26 cellular contexts compared by ENCODE assay signal in genomic region chr5:13470256-13470655, GRCh38.
"Had no signal": no experiment of that assay in that cellular context is flagged by ENCODE, and none has a peak within 500 bp of the region (broad histone marks: within the 10 kb centered on the region; RNA-seq: fewer than 3 reads in every experiment).

No MANE protein-coding gene starts in this region.

- H3K36me3 ChIP-seq: neural progenitor cell, ovary, right lobe of liver, sigmoid colon, stomach, thoracic aorta, thyroid gland, tibial nerve, upper lobe of left lung, vagina had no signal

- H3K4me3 ChIP-seq: neural progenitor cell, ovary, psoas muscle, right lobe of liver, sigmoid colon, stomach, thoracic aorta, thyroid gland, tibial nerve, upper lobe of left lung, vagina had no signal

- H3K9ac ChIP-seq: neural progenitor cell, parathyroid adenoma had no signal

- H3K9me3 ChIP-seq: ovary, psoas muscle, right lobe of liver, sigmoid colon, stomach, thoracic aorta, thyroid gland, tibial nerve, upper lobe of left lung, vagina had no signal

- H2AFZ ChIP-seq: neural progenitor cell, parathyroid adenoma had no signal

- DNase-seq: nephron progenitor cell; occipital lobe; ovary; posterior cingulate gyrus; psoas muscle; right cardiac atrium; right lobe of liver; sigmoid colon; small intestine; stimulated activated CD4-positive, alpha-beta T cell treated with anti-CD3 and anti-CD28 coated beads, Interleukin-15, amount 100 ng/mL, for 24 hours; stimulated activated CD4-positive, alpha-beta T cell treated with anti-CD3 and anti-CD28 coated beads, Interleukin-2, amount 100 ng/mL, for 24 hours; stimulated activated CD4-positive, alpha-beta T cell treated with anti-CD3 and anti-CD28 coated beads, Interleukin-2, amount 100 ng/mL, for 48 hours; stimulated activated CD4-positive, alpha-beta T cell treated with anti-CD3 and anti-CD28 coated beads, Interleukin-4, amount 100 ng/mL, for 24 hours; stimulated activated naive B cell treated with anti-CD40 and anti-IgM and Interleukin-4, amounts not matched to agents 10 μg/mL and 1 μg/mL and 100 μg/mL, for 72 hours; stimulated activated naive CD4-positive, alpha-beta T cell treated with Interleukin-2 at 50 U/mL for 16 hours; stomach; thyroid gland; trophoblast cell; upper lobe of left lung had no signal

- ATAC-seq: natural killer cell treated with Interleukin-12 subunit alpha and Interleukin-12 subunit beta and Interleukin-15 and Interleukin-18, amount 100 ng/mL, for 72 hours; psoas muscle; right cardiac atrium; right lobe of liver; stimulated activated effector memory CD8-positive, alpha-beta T cell treated with anti-CD3 and anti-CD28 coated beads, Interleukin-12 subunit alpha, Interleukin-12 subunit beta, amount 100 ng/mL, for 72 hours; stimulated activated naive B cell treated with anti-CD40 and anti-IgM and Interleukin-4, amounts not matched to agents 10 μg/mL and 1 μg/mL and 100 μg/mL, for 72 hours had no signal

- H3K27me3 ChIP-seq: neural progenitor cell, ovary, right lobe of liver, sigmoid colon, stomach, thyroid gland, tibial nerve, upper lobe of left lung, vagina had no signal

- H3K4me2 ChIP-seq: neural progenitor cell had no signal

- H3K79me2 ChIP-seq: parathyroid adenoma had no signal

- H3K27ac ChIP-seq: neural progenitor cell, ovary, parathyroid adenoma, psoas muscle, right lobe of liver, sigmoid colon, stomach, thoracic aorta, thyroid gland, tibial nerve, upper lobe of left lung, vagina had no signal
